Comparison of ENCODE assay signal across 8 cellular contexts in genomic region chr13:29846475-29847256, GRCh38. TPM values are rescaled to one million over a fixed set of nuclear protein-coding genes. Genes with fewer than 3 reads are reported as not detected.
A peak's percentile ranks its signal among the peaks of the same experiment; 100 is the strongest.
DNase-seq lines count a peak whose midpoint lies in the region; ATAC-seq and TF ChIP-seq lines count a peak whose summit lies in the region.

No MANE protein-coding gene starts in this region.

- no peak for TF ChIP-seq CTCF in SU-DHL-6 (IDR thresholded peaks at IDR 0.05; ENCODE audit: insufficient read depth, low read length, poor library complexity, severe bottlenecking)
- TF ChIP-seq CTCF in retinal pigment epithelial cell (conservative IDR thresholded peaks at IDR 0.05; ENCODE audit: low read depth, low read length): no peak
- no peak for TF ChIP-seq CTCF in Peyer's patch (IDR thresholded peaks at IDR 0.05)

- H3K4me3 ChIP-seq in SU-DHL-6 (ENCODE audit: insufficient read depth, low read length, poor library complexity, severe bottlenecking) (no peak overlapping the region), retinal pigment epithelial cell (ENCODE audit: low read length) (peak overlapping the region; percentile 31), Peyer's patch (peak overlapping the region in 2 of 4 donors; percentile 61 to 70)

- ATAC-seq in GM18907 (IDR thresholded peaks at IDR 0.05; ENCODE audit: unreplicated experiment): no peak

- H3K9me3 ChIP-seq in SU-DHL-6 (ENCODE audit: insufficient read depth, low read length) (no peaks in the 10 kb centered on the region), Peyer's patch (no peaks in the 10 kb centered on the region)

- no peak for TF ChIP-seq POLR2A in Peyer's patch (IDR thresholded peaks at IDR 0.05)

- no peak overlapping the region for H3K27ac ChIP-seq in SU-DHL-6 (ENCODE audit: low read depth, low read length)
- peak overlapping the region in 1 of 4 donors; percentile 61 for H3K27ac ChIP-seq in Peyer's patch

- DNase-seq in G401 (ENCODE audit: low spot score) (peak; percentile 46), fibroblast of peridontal ligament (ENCODE audit: extremely low read depth) (peak; percentile 26), retinal pigment epithelial cell (ENCODE audit: low read depth) (no peak), KG1 (lab: John Stamatoyannopoulos, UW) (no peak), NCI-H1436 (lab: John Stamatoyannopoulos, UW) (no peak), Peyer's patch (no peak)

- H3K36me3 ChIP-seq in SU-DHL-6 (ENCODE audit: low read length) (no peaks in the 10 kb centered on the region), Peyer's patch (no peaks in the 10 kb centered on the region)

- H2AFZ ChIP-seq in SU-DHL-6 (ENCODE audit: low read depth, low read length, severe bottlenecking): no peak overlapping the region

- H3F3A ChIP-seq in SU-DHL-6 (ENCODE audit: insufficient read depth): 0 out of 2 replicates have a peak, but pooled peaks cover 3% of the 10 kb centered on the region

- no peak overlapping the region for H3K9ac ChIP-seq in SU-DHL-6 (ENCODE audit: low read length)

- no peaks in the 10 kb centered on the region for H3K9me2 ChIP-seq in SU-DHL-6 (replicated peaks; ENCODE audit: insufficient read depth, low read length)

- H3K79me2 ChIP-seq in SU-DHL-6 (ENCODE audit: insufficient read depth, low read length): peaks cover 5% of the 10 kb centered on the region; the same call in 1 of the 2 replicates

- H4K20me1 ChIP-seq in SU-DHL-6 (ENCODE audit: low read depth, low read length): peaks cover 10% of the 10 kb centered on the region; the same call in 1 of the 2 replicates

- in situ Hi-C loops in G401 (cut with HindIII; ENCODE audit: low sequenced_read_pairs): no loop called here

- peaks cover 0 to 15% (median 3%) of the 10 kb centered on the region in 4 donors for H3K4me1 ChIP-seq in Peyer's patch

- no peaks in the 10 kb centered on the region for H3K27me3 ChIP-seq in SU-DHL-6 (ENCODE audit: low read length)
- no peaks in the 10 kb centered on the region for H3K27me3 ChIP-seq in Peyer's patch

- H3K4me2 ChIP-seq in SU-DHL-6 (ENCODE audit: low read depth, low read length, poor library complexity, severe bottlenecking): peak overlapping the region; percentile 16

RNA-seq across cellular contexts. Expression of gene UBL3, which starts 3.8 kb away (rescaled TPM):
- total RNA-seq in G401 (2014; rRNA removed; shearing (Covaris generic)): 5.2 and 10.5 TPM in 2 replicates
- 10 to 100 TPM; 18.2 to 37.5 (median 25.8) TPM for total RNA-seq in Peyer's patch

Comparison
In these comparisons a context has a peak if more than half of its experiments do, and no peak if none do; other contexts are left out.
1. DNase-seq: peak in G401 (single experiment) and fibroblast of peridontal ligament (single experiment); none in retinal pigment epithelial cell (single experiment), KG1 (single experiment), NCI-H1436 (single experiment) and Peyer's patch (0 of 3).